ENCODE assay signal across 1 cellular context in the genomic region with DNA sequence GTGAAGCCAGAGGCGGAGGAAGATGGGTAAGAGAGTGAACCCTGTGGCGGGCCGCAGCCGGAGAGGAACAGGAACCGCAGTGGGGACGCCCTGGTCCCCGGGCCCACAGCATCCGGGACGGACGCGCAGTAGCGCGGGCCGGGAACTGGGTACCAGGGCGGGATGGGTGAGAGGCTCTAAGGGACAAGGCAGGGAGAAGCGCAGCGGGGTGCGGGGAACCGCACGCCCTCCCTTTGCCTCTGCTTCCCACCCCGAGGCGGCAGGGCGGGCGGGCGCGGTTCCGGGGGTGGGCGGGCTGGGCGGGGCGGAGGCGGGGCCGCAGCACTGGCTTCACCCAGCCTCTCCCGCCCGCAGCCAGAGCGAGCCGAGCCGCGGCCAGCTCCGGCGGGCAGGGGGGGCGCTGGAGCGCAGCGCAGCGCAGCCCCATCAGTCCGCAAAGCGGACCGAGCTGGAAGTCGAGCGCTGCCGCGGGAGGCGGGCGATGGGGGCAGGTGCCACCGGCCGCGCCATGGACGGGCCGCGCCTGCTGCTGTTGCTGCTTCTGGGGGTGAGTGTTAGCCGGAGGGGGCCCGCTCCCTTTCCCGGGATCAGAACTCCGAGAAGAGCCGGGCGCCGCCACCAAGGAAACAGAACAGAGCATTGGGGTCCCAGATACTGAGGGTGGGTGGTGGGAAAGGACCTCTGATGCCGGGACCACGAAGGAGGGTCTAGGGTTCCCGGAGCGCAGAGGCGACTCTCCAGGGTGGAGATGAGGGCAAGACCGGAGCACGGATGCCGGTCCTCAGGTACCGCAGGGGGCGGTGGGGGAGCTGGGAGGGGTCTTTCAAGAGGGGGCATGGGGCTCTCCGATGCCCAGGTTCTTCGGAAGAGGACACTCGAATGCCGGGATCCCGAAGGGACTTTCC.
TF ChIP-seq lines count a peak whose summit lies in the region.

A gene with protein sequence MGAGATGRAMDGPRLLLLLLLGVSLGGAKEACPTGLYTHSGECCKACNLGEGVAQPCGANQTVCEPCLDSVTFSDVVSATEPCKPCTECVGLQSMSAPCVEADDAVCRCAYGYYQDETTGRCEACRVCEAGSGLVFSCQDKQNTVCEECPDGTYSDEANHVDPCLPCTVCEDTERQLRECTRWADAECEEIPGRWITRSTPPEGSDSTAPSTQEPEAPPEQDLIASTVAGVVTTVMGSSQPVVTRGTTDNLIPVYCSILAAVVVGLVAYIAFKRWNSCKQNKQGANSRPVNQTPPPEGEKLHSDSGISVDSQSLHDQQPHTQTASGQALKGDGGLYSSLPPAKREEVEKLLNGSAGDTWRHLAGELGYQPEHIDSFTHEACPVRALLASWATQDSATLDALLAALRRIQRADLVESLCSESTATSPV (plus strand): TSS at position 357 of the 905 bp plus-strand sequence. CDS start 125 bp downstream, at position 482.

TF ChIP-seq in neural cell, 6 proteins besides CTCF, POLR2A, EP300 and RAD21:
- TF ChIP-seq REST (IDR thresholded peaks at IDR 0.05; ENCODE audit: borderline replicate concordance) (no peak), SMC3 (conservative IDR thresholded peaks at IDR 0.05; ENCODE audit: poor library complexity) (no peak), POLR2AphosphoS5 (IDR thresholded peaks at IDR 0.05) (no peak), TAF1 (IDR thresholded peaks at IDR 0.05; ENCODE audit: low read depth) (no peak), EZH2 (IDR thresholded peaks at IDR 0.05; ENCODE audit: borderline replicate concordance, insufficient read depth, low read length, poor library complexity, severe bottlenecking) (no peak), MXI1 (conservative IDR thresholded peaks at IDR 0.05; ENCODE audit: poor library complexity, severe bottlenecking) (no peak)
TF ChIP-seq in neural cell: peak in this region for 0.
